23 cellular contexts compared by ENCODE assay signal in the genomic region with DNA sequence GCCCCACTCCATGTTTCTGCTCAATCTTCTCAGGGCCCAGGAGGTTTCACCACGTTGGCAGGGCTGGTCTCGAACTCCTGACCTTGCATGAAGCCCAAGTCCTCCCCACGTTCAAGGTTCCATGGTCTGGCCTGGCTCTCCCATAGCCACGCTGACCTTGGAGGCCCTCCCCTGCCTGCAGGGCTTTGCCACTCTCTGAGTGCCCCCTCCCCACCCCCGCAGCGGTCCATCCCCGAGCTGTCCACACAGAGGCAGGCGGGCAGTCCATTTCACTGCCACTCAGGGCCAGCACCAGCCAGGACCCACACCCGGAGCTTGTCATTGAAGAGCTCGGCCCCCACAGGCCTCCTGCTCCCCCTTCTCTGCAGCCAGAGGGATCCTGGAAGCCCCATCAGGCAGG. TPM values are rescaled to one million over a fixed set of nuclear protein-coding genes. Genes with fewer than 3 reads are reported as not detected.
"Had no signal": no experiment of that assay in that cellular context is flagged by ENCODE, and none has a peak within 500 bp of the region (broad histone marks: within the 10 kb centered on the region; RNA-seq: fewer than 3 reads in every experiment).

No MANE protein-coding gene starts in this region.

- H3K36me3 ChIP-seq: colonic mucosa, right lobe of liver, tibial nerve had no signal

- H3K4me1 ChIP-seq: colonic mucosa, psoas muscle, right lobe of liver, testis, tibial nerve had no signal

- H3K9me3 ChIP-seq: colonic mucosa, psoas muscle, right lobe of liver, testis, tibial nerve had no signal

- ATAC-seq: left ventricle myocardium superior; naive thymus-derived CD4-positive, alpha-beta T cell; psoas muscle; stimulated activated naive B cell treated with anti-CD40 and anti-IgM and Interleukin-4, amounts not matched to agents 10 μg/mL and 1 μg/mL and 100 μg/mL, for 72 hours; stimulated activated naive CD8-positive, alpha-beta T cell treated with anti-CD3 and anti-CD28 coated beads, Interleukin-15, amount 100 ng/mL, for 72 hours had no signal

- H3K4me3 ChIP-seq: colonic mucosa, hepatocyte, lung, psoas muscle, right lobe of liver, testis, tibial nerve had no signal

- H3K36me3 Mint-ChIP-seq: naive thymus-derived CD4-positive, alpha-beta T cell; stimulated activated naive B cell treated with anti-CD40 and anti-IgM and Interleukin-4, amounts not matched to agents 10 μg/mL and 1 μg/mL and 100 μg/mL, for 72 hours had no signal

- H2AFZ ChIP-seq: hepatocyte had no signal

- H3K27ac ChIP-seq: hepatocyte, psoas muscle, right lobe of liver, testis, tibial nerve had no signal

- H3K27ac Mint-ChIP-seq: naive thymus-derived CD4-positive, alpha-beta T cell; stimulated activated naive B cell treated with anti-CD40 and anti-IgM and Interleukin-4, amounts not matched to agents 10 μg/mL and 1 μg/mL and 100 μg/mL, for 72 hours; stimulated activated naive CD8-positive, alpha-beta T cell treated with anti-CD3 and anti-CD28 coated beads, Interleukin-15, amount 100 ng/mL, for 72 hours had no signal

- H3K9me3 Mint-ChIP-seq: naive thymus-derived CD4-positive, alpha-beta T cell; stimulated activated naive B cell treated with anti-CD40 and anti-IgM and Interleukin-4, amounts not matched to agents 10 μg/mL and 1 μg/mL and 100 μg/mL, for 72 hours; stimulated activated naive CD8-positive, alpha-beta T cell treated with anti-CD3 and anti-CD28 coated beads, Interleukin-15, amount 100 ng/mL, for 72 hours had no signal

- H3K4me2 ChIP-seq: hepatocyte had no signal

- H3K4me3 Mint-ChIP-seq: naive thymus-derived CD4-positive, alpha-beta T cell; stimulated activated naive B cell treated with anti-CD40 and anti-IgM and Interleukin-4, amounts not matched to agents 10 μg/mL and 1 μg/mL and 100 μg/mL, for 72 hours; stimulated activated naive CD8-positive, alpha-beta T cell treated with anti-CD3 and anti-CD28 coated beads, Interleukin-15, amount 100 ng/mL, for 72 hours had no signal

- H3K27me3 ChIP-seq: colonic mucosa, hepatocyte, right lobe of liver, testis, tibial nerve had no signal

- H3K4me1 Mint-ChIP-seq: naive thymus-derived CD4-positive, alpha-beta T cell; stimulated activated naive B cell treated with anti-CD40 and anti-IgM and Interleukin-4, amounts not matched to agents 10 μg/mL and 1 μg/mL and 100 μg/mL, for 72 hours; stimulated activated naive CD8-positive, alpha-beta T cell treated with anti-CD3 and anti-CD28 coated beads, Interleukin-15, amount 100 ng/mL, for 72 hours had no signal

- DNase-seq: erythroblast; foreskin melanocyte; head of caudate nucleus; kidney; left cardiac atrium; left ventricle myocardium superior; mesenchymal stem cell; naive thymus-derived CD4-positive, alpha-beta T cell; occipital lobe; psoas muscle; retina; right lobe of liver; stimulated activated CD4-positive, alpha-beta T cell treated with anti-CD3 and anti-CD28 coated beads, Interleukin-2, amount 100 ng/mL, for 24 hours; stimulated activated CD4-positive, alpha-beta T cell treated with anti-CD3 and anti-CD28 coated beads, Interleukin-4, amount 100 ng/mL, for 4 hours; stimulated activated naive B cell treated with anti-CD40 and anti-IgM and Interleukin-4, amounts not matched to agents 10 μg/mL and 1 μg/mL and 100 μg/mL, for 72 hours; stimulated activated naive CD8-positive, alpha-beta T cell treated with anti-CD3 and anti-CD28 coated beads, Interleukin-15, amount 100 ng/mL, for 72 hours; testis had no signal

RNA-seq across cellular contexts. Expression of a gene that starts 30.7 kb away (rescaled TPM):
- total RNA-seq: dermis blood vessel endothelial cell, endothelial cell of umbilical vein, left ventricle myocardium superior had no signal
- polyA plus RNA-seq: endothelial cell of umbilical vein; naive thymus-derived CD4-positive, alpha-beta T cell; psoas muscle had no signal
